In genomic region chrX:71696641-71697465, GRCh38 we compare ENCODE assay signal across 15 cellular contexts. TPM values are rescaled to one million over a fixed set of nuclear protein-coding genes. Genes with fewer than 3 reads are reported as not detected.
DNase-seq lines count a peak whose midpoint lies in the region; ATAC-seq and TF ChIP-seq lines count a peak whose summit lies in the region.
"Not testable (repeated sequence)": the region's sequence is repeated elsewhere in the genome, so short reads cannot be mapped to it uniquely, and the experiment has no call there.
"Had no signal": no experiment of that assay in that cellular context is flagged by ENCODE, and none has a peak within 500 bp of the region (broad histone marks: within the 10 kb centered on the region; RNA-seq: fewer than 3 reads in every experiment).

No MANE protein-coding gene starts in this region.

- not testable (repeated sequence) for H3K9me3 ChIP-seq in heart right ventricle

- H3K4me3 ChIP-seq in heart right ventricle: not testable (repeated sequence)

- not testable (repeated sequence) for H3K27me3 Mint-ChIP-seq in activated CD8-positive, alpha-beta T cell treated with anti-CD3 and anti-CD28 coated beads for 36 hours

- H3K27ac Mint-ChIP-seq in activated CD8-positive, alpha-beta T cell treated with anti-CD3 and anti-CD28 coated beads for 36 hours; stimulated activated effector memory CD8-positive, alpha-beta T cell treated with anti-CD3 and anti-CD28 coated beads, Interleukin-12 subunit alpha, Interleukin-12 subunit beta, amount 100 ng/mL, for 72 hours: not testable (repeated sequence)

- H3K9me3 Mint-ChIP-seq in activated CD8-positive, alpha-beta T cell treated with anti-CD3 and anti-CD28 coated beads for 36 hours; stimulated activated effector memory CD8-positive, alpha-beta T cell treated with anti-CD3 and anti-CD28 coated beads, Interleukin-12 subunit alpha, Interleukin-12 subunit beta, amount 100 ng/mL, for 72 hours: not testable (repeated sequence)

- POLR2A ChIA-PET in activated CD8-positive, alpha-beta T cell treated with anti-CD3 and anti-CD28 coated beads for 36 hours (lab: Charles Lee): not testable (repeated sequence)

- ATAC-seq in GM18498 (IDR thresholded peaks at IDR 0.05; ENCODE audit: unreplicated experiment) (peak; percentile 82), GM19395 (IDR thresholded peaks at IDR 0.05; ENCODE audit: unreplicated experiment) (peak; percentile 72), GM21737 (IDR thresholded peaks at IDR 0.05; ENCODE audit: unreplicated experiment) (peak; percentile 70), HG02885 (IDR thresholded peaks at IDR 0.05; ENCODE audit: poor library complexity, unreplicated experiment) (peak; percentile 71), HG03439 (IDR thresholded peaks at IDR 0.05; ENCODE audit: unreplicated experiment) (peak; percentile 72), heart right ventricle (peak in 5 of 8 donors; percentile 42 to 65 (median 61))
- ATAC-seq in activated CD8-positive, alpha-beta T cell treated with anti-CD3 and anti-CD28 coated beads for 36 hours: peak; percentile 78
- peak; percentile 70 for ATAC-seq in stimulated activated effector memory CD8-positive, alpha-beta T cell treated with anti-CD3 and anti-CD28 coated beads, Interleukin-12 subunit alpha, Interleukin-12 subunit beta, amount 100 ng/mL, for 72 hours

- not testable (repeated sequence) for H3K4me1 Mint-ChIP-seq in activated CD8-positive, alpha-beta T cell treated with anti-CD3 and anti-CD28 coated beads for 36 hours (ENCODE audit: low read depth); stimulated activated effector memory CD8-positive, alpha-beta T cell treated with anti-CD3 and anti-CD28 coated beads, Interleukin-12 subunit alpha, Interleukin-12 subunit beta, amount 100 ng/mL, for 72 hours

- CTCF ChIA-PET in activated CD8-positive, alpha-beta T cell treated with anti-CD3 and anti-CD28 coated beads for 36 hours (lab: Charles Lee): not testable (repeated sequence)

- H3K27me3 ChIP-seq in heart right ventricle: not testable (repeated sequence)

- H3K27ac ChIP-seq in heart right ventricle: not testable (repeated sequence)

- H3K4me1 ChIP-seq in heart right ventricle: not testable (repeated sequence)

- not testable (repeated sequence) for TF ChIP-seq CTCF in activated CD8-positive, alpha-beta T cell treated with anti-CD3 and anti-CD28 coated beads for 36 hours (IDR thresholded peaks at IDR 0.05); heart right ventricle (IDR thresholded peaks at IDR 0.05)

- not testable (repeated sequence) for H3K4me3 Mint-ChIP-seq in activated CD8-positive, alpha-beta T cell treated with anti-CD3 and anti-CD28 coated beads for 36 hours; stimulated activated effector memory CD8-positive, alpha-beta T cell treated with anti-CD3 and anti-CD28 coated beads, Interleukin-12 subunit alpha, Interleukin-12 subunit beta, amount 100 ng/mL, for 72 hours

- H3K36me3 ChIP-seq in heart right ventricle: not testable (repeated sequence)

- no CpG with 5 or more reads among the region's 24 CpGs for WGBS in heart right ventricle, 2 donors

- not testable (repeated sequence) for DNase-seq in activated CD8-positive, alpha-beta T cell treated with anti-CD3 and anti-CD28 coated beads for 36 hours; heart right ventricle; stimulated activated effector memory CD8-positive, alpha-beta T cell treated with anti-CD3 and anti-CD28 coated beads, Interleukin-12 subunit alpha, Interleukin-12 subunit beta, amount 100 ng/mL, for 72 hours (ENCODE audit: low spot score in 2 of 2)

- H3K36me3 Mint-ChIP-seq in activated CD8-positive, alpha-beta T cell treated with anti-CD3 and anti-CD28 coated beads for 36 hours (ENCODE audit: low read depth); stimulated activated effector memory CD8-positive, alpha-beta T cell treated with anti-CD3 and anti-CD28 coated beads, Interleukin-12 subunit alpha, Interleukin-12 subunit beta, amount 100 ng/mL, for 72 hours: not testable (repeated sequence)

- intact Hi-C loops in activated CD8-positive, alpha-beta T cell treated with anti-CD3 and anti-CD28 coated beads for 36 hours (cut with micrococcal nuclease); heart right ventricle (cut with DNase I): not testable (repeated sequence)

RNA-seq across cellular contexts. Expression of gene CXorf49, which starts 21.2 kb away (rescaled TPM):
- total RNA-seq in activated CD8-positive, alpha-beta T cell treated with anti-CD3 and anti-CD28 coated beads for 36 hours: not detected
- total RNA-seq in heart right ventricle: not detected
- polyA plus RNA-seq in heart right ventricle: not detected
- total RNA-seq: activated CD8-positive, alpha-beta memory T cell treated with anti-CD3 and anti-CD28 coated beads, Interleukin-2, amount 10 ng/mL, durations not matched to agents 7 days and 5 days; IMR-90; liver; MCF 10A; occipital lobe; renal cortical epithelial cell; suprapubic skin had no signal
- polyA plus RNA-seq: IMR-90, liver had no signal
